In genomic region chr6:31736026-31736767, GRCh38 we compare ENCODE assay signal across 8 cellular contexts. TPM values are rescaled to one million over a fixed set of nuclear protein-coding genes. Genes with fewer than 3 reads are reported as not detected.
DNase-seq lines count a peak whose midpoint lies in the region; ATAC-seq and TF ChIP-seq lines count a peak whose summit lies in the region.

Gene CLIC1, minus strand, starts transcription at chr6:31736530. Its CDS starts 230 bp downstream, at chr6:31736300.

- DNase-seq in H7: peak; percentile 93
- peak; percentile 59 for DNase-seq in NCI-H345 treated with DMSO at 0.1 percent for 48 hours (lab: John Stamatoyannopoulos, UW; ENCODE audit: unreplicated experiment)
- peak; percentile 81 for DNase-seq in activated CD4-positive, CD25-positive, alpha-beta regulatory T cell treated with anti-CD3 and anti-CD28 coated beads, Interleukin-2, amount 50 U/mL, for 72 hours
- DNase-seq in cerebellar cortex (ENCODE audit: low spot score): peak; percentile 65
- no peak for DNase-seq in kidney epithelial cell (ENCODE audit: low read depth)
- DNase-seq in stimulated activated CD4-positive, alpha-beta T cell treated with anti-CD3 and anti-CD28 coated beads, Interleukin-1b, Interleukin-23, amount 100 ng/mL, for 4 hours (ENCODE audit: low read depth in 2 of 2): peak; percentile 62 to 73

- H3K4me3 ChIP-seq in H7 (ENCODE audit: insufficient read depth, low read depth, low read length) (peak within 1 kb of the TSS; percentile 86), kidney epithelial cell (ENCODE audit: low read depth, low read length) (peak within 1 kb of the TSS; percentile 94)

- TF ChIP-seq CTCF in C4-2B (conservative IDR thresholded peaks at IDR 0.05) (no peak), kidney epithelial cell (IDR thresholded peaks at IDR 0.05; ENCODE audit: insufficient read depth, low read length, poor library complexity, severe bottlenecking) (no peak)

- H3K36me3 ChIP-seq in H7 (replicated peaks; ENCODE audit: control insufficient read depth, insufficient read depth, low read length) (peaks cover 22% of the 10 kb centered on the region), kidney epithelial cell (ENCODE audit: control insufficient read depth, insufficient read depth, low read length) (no peaks in the 10 kb centered on the region)

- no peak for ATAC-seq in HG03469 (IDR thresholded peaks at IDR 0.05; ENCODE audit: unreplicated experiment)

- peak within 1 kb of the TSS; percentile 95 for H3K27ac ChIP-seq in C4-2B

- H3K27me3 ChIP-seq in H7 (ENCODE audit: control insufficient read depth, insufficient read depth, low read length) (no peaks in the 10 kb centered on the region), kidney epithelial cell (ENCODE audit: control insufficient read depth, insufficient read depth, low read length) (no peaks in the 10 kb centered on the region)

RNA-seq across cellular contexts. Expression of gene CLIC1, which starts in this region (rescaled TPM):
- 456 and 621 TPM in 2 replicates for total RNA-seq in H7 (2014; rRNA removed; shearing (Covaris generic))
- 494 and 498 TPM in 2 replicates for total RNA-seq in kidney epithelial cell
